ENCODE assay signal across 13 cellular contexts in genomic region chr7:43768201-43768893, GRCh38.
"Had no signal": no experiment of that assay in that cellular context is flagged by ENCODE, and none has a peak within 500 bp of the region (broad histone marks: within the 10 kb centered on the region; RNA-seq: fewer than 3 reads in every experiment).

No MANE protein-coding gene starts in this region.

- H3K9me3 Mint-ChIP-seq: activated naive CD8-positive, alpha-beta T cell treated with anti-CD3 and anti-CD28 coated beads, Interleukin-2, amount 50 U/mL, for 24 hours; activated T-helper 1 cell treated with anti-CD3 and anti-CD28 coated beads, Interleukin-12 subunit alpha, Interleukin-12 subunit beta, Interleukin-2, Interleukin-4 antibody, amounts not matched to agents 30 ng/mL and 10 ng/mL and 1 ng/mL, durations not matched to agents 14 hours and 24 hours and 36 hours had no signal

- ATAC-seq: gastrocnemius medialis had no signal

- H3K27ac Mint-ChIP-seq: activated naive CD8-positive, alpha-beta T cell treated with anti-CD3 and anti-CD28 coated beads, Interleukin-2, amount 50 U/mL, for 24 hours; activated T-helper 1 cell treated with anti-CD3 and anti-CD28 coated beads, Interleukin-12 subunit alpha, Interleukin-12 subunit beta, Interleukin-2, Interleukin-4 antibody, amounts not matched to agents 30 ng/mL and 10 ng/mL and 1 ng/mL, durations not matched to agents 14 hours and 24 hours and 36 hours had no signal

- DNase-seq: activated CD4-positive, alpha-beta T cell treated with anti-CD3 and anti-CD28 coated beads for 1 hour; activated CD4-positive, alpha-beta T cell treated with anti-CD3 and anti-CD28 coated beads, Interleukin-2, amount 50 U/mL, for 48 hours; activated naive CD4-positive, alpha-beta T cell treated with Interleukin-2 at 50 U/mL for 16 hours; activated naive CD8-positive, alpha-beta T cell treated with anti-CD3 and anti-CD28 coated beads, Interleukin-2, amount 50 U/mL, for 24 hours; gastrocnemius medialis; left ventricle myocardium inferior; mesenchymal stem cell; ovary; retina had no signal

- H3K9me3 ChIP-seq: gastrocnemius medialis, left ventricle myocardium inferior, ovary had no signal

- H3K4me3 Mint-ChIP-seq: activated naive CD8-positive, alpha-beta T cell treated with anti-CD3 and anti-CD28 coated beads, Interleukin-2, amount 50 U/mL, for 24 hours; activated T-helper 1 cell treated with anti-CD3 and anti-CD28 coated beads, Interleukin-12 subunit alpha, Interleukin-12 subunit beta, Interleukin-2, Interleukin-4 antibody, amounts not matched to agents 30 ng/mL and 10 ng/mL and 1 ng/mL, durations not matched to agents 14 hours and 24 hours and 36 hours had no signal

- H3K27me3 ChIP-seq: gastrocnemius medialis, ovary had no signal

- H3K36me3 ChIP-seq: ovary had no signal

- H3K4me3 ChIP-seq: gastrocnemius medialis, left ventricle myocardium inferior, ovary, skin epidermis had no signal

- H3K27me3 Mint-ChIP-seq: activated naive CD8-positive, alpha-beta T cell treated with anti-CD3 and anti-CD28 coated beads, Interleukin-2, amount 50 U/mL, for 24 hours had no signal

- FAIRE-seq: astrocyte, keratinocyte had no signal

- H3K27ac ChIP-seq: gastrocnemius medialis, left ventricle myocardium inferior, ovary, skin epidermis had no signal
